In genomic region chr22:50535113-50535512, GRCh38 we compare ENCODE assay signal across 27 cellular contexts. TPM values are rescaled to one million over a fixed set of nuclear protein-coding genes. Genes with fewer than 3 reads are reported as not detected.
DNase-seq lines count a peak whose midpoint lies in the region; ATAC-seq and TF ChIP-seq lines count a peak whose summit lies in the region.
"Had no signal": no experiment of that assay in that cellular context is flagged by ENCODE, and none has a peak within 500 bp of the region (broad histone marks: within the 10 kb centered on the region; RNA-seq: fewer than 3 reads in every experiment).

No MANE protein-coding gene starts in this region.

- TF ChIP-seq CTCF in natural killer cell (IDR thresholded peaks at IDR 0.05) (no peak), left lung (IDR thresholded peaks at IDR 0.05) (no peak), esophagus squamous epithelium (IDR thresholded peaks at IDR 0.05) (no peak), GM10248 (IDR thresholded peaks at IDR 0.05; ENCODE audit: control extremely low read depth, extremely low read depth, low read depth, missing control alignments) (no peak)

- H3K27me3 ChIP-seq in left lung (no peaks in the 10 kb centered on the region), esophagus squamous epithelium (peaks cover 0 to 45% (median 0%) of the 10 kb centered on the region in 4 donors)
- H3K27me3 ChIP-seq: right lobe of liver, vagina had no signal

- H3K9me3 Mint-ChIP-seq in natural killer cell treated with Interleukin-12 subunit alpha and Interleukin-12 subunit beta and Interleukin-15 and Interleukin-18, amount 100 ng/mL, for 72 hours, result peaks cover 3% of the 10 kb centered on the region
- no peaks in the 10 kb centered on the region for H3K9me3 Mint-ChIP-seq in natural killer cell
- H3K9me3 Mint-ChIP-seq: activated T-cell treated with anti-CD3 and anti-CD28 coated beads, Interleukin-2, amount 50 U/mL, for 4 hours; naive thymus-derived CD8-positive, alpha-beta T cell had no signal

- no peaks in the 10 kb centered on the region for H3K27me3 Mint-ChIP-seq in natural killer cell treated with Interleukin-12 subunit alpha and Interleukin-12 subunit beta and Interleukin-15 and Interleukin-18, amount 100 ng/mL, for 72 hours
- peaks cover 0 to 13% of the 10 kb centered on the region in 2 donors for H3K27me3 Mint-ChIP-seq in natural killer cell (ENCODE audit: low read depth in 2 of 2)
- H3K27me3 Mint-ChIP-seq: CD4-positive, alpha-beta memory T cell had no signal

- H3K36me3 ChIP-seq in left lung, result no peaks in the 10 kb centered on the region
- H3K36me3 ChIP-seq in esophagus squamous epithelium, result no peaks in the 10 kb centered on the region
- H3K36me3 ChIP-seq: heart left ventricle, pancreas, right lobe of liver, vagina had no signal

- H3K27ac Mint-ChIP-seq in natural killer cell treated with Interleukin-12 subunit alpha and Interleukin-12 subunit beta and Interleukin-15 and Interleukin-18, amount 100 ng/mL, for 72 hours, result peak overlapping the region; percentile 92 to 95
- H3K27ac Mint-ChIP-seq in natural killer cell, result no peak overlapping the region

- H3K4me1 Mint-ChIP-seq in natural killer cell treated with Interleukin-12 subunit alpha and Interleukin-12 subunit beta and Interleukin-15 and Interleukin-18, amount 100 ng/mL, for 72 hours (ENCODE audit: low read depth in 2 of 2), result peaks cover 40 to 45% of the 10 kb centered on the region in 2 donors
- H3K4me1 Mint-ChIP-seq in natural killer cell, result peaks cover 22 to 34% of the 10 kb centered on the region in 2 donors

- POLR2A ChIA-PET in GM10248 (lab: Yijun Ruan, JAX), result interaction anchor here (0.6 to 1.2 kb wide), 4 partner anchors 12 to 86 kb away, joined by 3 to 8 read pairs (median 4); no protein-coding TSS in a partner anchor

- CTCF ChIA-PET in GM10248 (lab: Yijun Ruan, JAX), result interaction anchor here (1.2 to 3.5 kb wide), 4 partner anchors 10 to 86 kb away, joined by 3 to 33 read pairs (median 6); partner anchors contain the start of genes SCO2 and SYCE3

- H3K4me1 ChIP-seq in left lung (peaks cover 16 to 81% of the 10 kb centered on the region in 2 donors), esophagus squamous epithelium (peaks cover 22 to 85% (median 34%) of the 10 kb centered on the region in 3 donors)

- no peak overlapping the region for H3K4me3 Mint-ChIP-seq in natural killer cell treated with Interleukin-12 subunit alpha and Interleukin-12 subunit beta and Interleukin-15 and Interleukin-18, amount 100 ng/mL, for 72 hours
- no peak overlapping the region for H3K4me3 Mint-ChIP-seq in natural killer cell
- H3K4me3 Mint-ChIP-seq: activated T-cell treated with anti-CD3 and anti-CD28 coated beads, Interleukin-2, amount 50 U/mL, for 4 hours had no signal

- WGBS in esophagus squamous epithelium, 2 donors, result 85 to 89% methylated on average over 6 to 8 of the region's 8 CpGs

- H3K4me3 ChIP-seq in left lung (no peak overlapping the region), esophagus squamous epithelium (no peak overlapping the region)
- H3K4me3 ChIP-seq: heart left ventricle, pancreas, right lobe of liver, SK-N-MC, vagina had no signal

- no peak for TF ChIP-seq POLR2A in esophagus squamous epithelium (IDR thresholded peaks at IDR 0.05)

- H3K36me3 Mint-ChIP-seq in natural killer cell treated with Interleukin-12 subunit alpha and Interleukin-12 subunit beta and Interleukin-15 and Interleukin-18, amount 100 ng/mL, for 72 hours, result peaks cover 10% of the 10 kb centered on the region
- H3K36me3 Mint-ChIP-seq in natural killer cell, result no peaks in the 10 kb centered on the region
- H3K36me3 Mint-ChIP-seq: CD4-positive, alpha-beta memory T cell; naive thymus-derived CD8-positive, alpha-beta T cell had no signal

- no peak for DNase-seq in natural killer cell treated with Interleukin-12 subunit alpha and Interleukin-12 subunit beta and Interleukin-15 and Interleukin-18, amount 100 ng/mL, for 72 hours (ENCODE audit: low spot score)
- DNase-seq in natural killer cell (no peak), NAMALWA (ENCODE audit: low spot score) (peak; percentile 65), left lung (no peak), NCI-H524 (lab: John Stamatoyannopoulos, UW) (no peak), esophagus squamous epithelium (lab: John Stamatoyannopoulos, UW) (no peak), GM10248 (ENCODE audit: extremely low spot score) (no peak)
- DNase-seq: activated CD4-positive, CD25-positive, alpha-beta regulatory T cell; activated naive CD4-positive, alpha-beta T cell treated with Interleukin-2 at 50 U/mL for 16 hours; activated T-cell treated with anti-CD3 and anti-CD28 coated beads, Interleukin-2, amount 50 U/mL, for 4 hours; central memory CD4-positive, alpha-beta T cell; heart left ventricle; left cardiac atrium; naive thymus-derived CD8-positive, alpha-beta T cell; NCI-H1105; NCI-H2081; NCI-H446 treated with DMSO at 0.1 percent for 48 hours; stimulated activated CD8-positive, alpha-beta memory T cell treated with anti-CD3 and anti-CD28 coated beads, Interleukin-4, amount 100 ng/mL, for 48 hours; T-helper 9 cell had no signal

- H3K9me3 ChIP-seq in left lung (no peaks in the 10 kb centered on the region), esophagus squamous epithelium (no peaks in the 10 kb centered on the region)
- H3K9me3 ChIP-seq: heart left ventricle, pancreas, right lobe of liver, vagina had no signal

- intact Hi-C loops in natural killer cell (cut with micrococcal nuclease), result no loop called here
- intact Hi-C loops in left lung (cut with DNase I), result no loop called here
- intact Hi-C loops in esophagus squamous epithelium (cut with DNase I), result no loop called here

- H3K27ac ChIP-seq in left lung (peak overlapping the region; percentile 99), esophagus squamous epithelium (no peak overlapping the region)
- H3K27ac ChIP-seq: SK-N-MC, vagina had no signal

- no peak for ATAC-seq in natural killer cell treated with Interleukin-12 subunit alpha and Interleukin-12 subunit beta and Interleukin-15 and Interleukin-18, amount 100 ng/mL, for 72 hours
- ATAC-seq in natural killer cell, result no peak
- ATAC-seq in left lung, result no peak
- ATAC-seq: activated T-cell treated with anti-CD3 and anti-CD28 coated beads, Interleukin-2, amount 50 U/mL, for 4 hours; heart left ventricle; left cardiac atrium; naive thymus-derived CD8-positive, alpha-beta T cell; pancreas; right lobe of liver had no signal

RNA-seq across cellular contexts. Expression of gene TYMP, which starts 5.3 kb away (rescaled TPM):
- 100 to 1,000 TPM; 164 to 234 TPM for total RNA-seq in natural killer cell treated with Interleukin-12 subunit alpha and Interleukin-12 subunit beta and Interleukin-15 and Interleukin-18, amount 100 ng/mL, for 72 hours
- total RNA-seq in natural killer cell (10 to 100 TPM; 17.7 to 44.6 (median 32.4) TPM), left lung (100 to 1,000 TPM; 130 to 256 TPM), esophagus squamous epithelium (100 to 1,000 TPM in 2 of 4 donors, 10 to 100 TPM in 2; 86.0 to 281 (median 137) TPM)

RNA-seq across cellular contexts. Expression of gene SCO2, which starts 9.7 kb away (rescaled TPM):
- 10 to 100 TPM; 13.1 to 18.5 TPM for total RNA-seq in natural killer cell treated with Interleukin-12 subunit alpha and Interleukin-12 subunit beta and Interleukin-15 and Interleukin-18, amount 100 ng/mL, for 72 hours
- total RNA-seq in natural killer cell (10 to 100 TPM in 1 of 3 donors, 1 to 10 TPM in 2; 2.8 to 13.5 (median 8.4) TPM), left lung (1 to 10 TPM; 2.3 to 3.1 TPM), esophagus squamous epithelium (10 to 100 TPM in 1 of 4 donors, 1 to 10 TPM in 3; 5.1 to 14.9 (median 6.7) TPM)
- total RNA-seq: CD4-positive, alpha-beta memory T cell; H1 had no signal

RNA-seq across cellular contexts. Expression of gene KLHDC7B, which starts 10.6 kb away (rescaled TPM):
- 10 to 100 TPM in 1 of 2 donors, 1 to 10 TPM in 1; 6.5 to 15.2 TPM for total RNA-seq in natural killer cell treated with Interleukin-12 subunit alpha and Interleukin-12 subunit beta and Interleukin-15 and Interleukin-18, amount 100 ng/mL, for 72 hours
- total RNA-seq in natural killer cell (1 to 10 TPM; 2.4 to 6.9 (median 5.3) TPM), left lung (under 1 TPM; 0.29 to 0.73 TPM), esophagus squamous epithelium (under 1 TPM; 0.26 to 0.53 (median 0.40) TPM)
- total RNA-seq: H1, LHCN-M2 had no signal

RNA-seq across cellular contexts. Expression of gene NCAPH2, which starts 27.1 kb away (rescaled TPM):
- 100 to 1,000 TPM; 105 to 156 TPM for total RNA-seq in natural killer cell treated with Interleukin-12 subunit alpha and Interleukin-12 subunit beta and Interleukin-15 and Interleukin-18, amount 100 ng/mL, for 72 hours
- 100 to 1,000 TPM in 2 of 3 donors, 10 to 100 TPM in 1; 94.5 to 106 (median 104) TPM for total RNA-seq in natural killer cell
- total RNA-seq in left lung, result 10 to 100 TPM; 45.5 to 50.1 TPM
- 10 to 100 TPM; 30.2 to 42.6 (median 38.5) TPM for total RNA-seq in esophagus squamous epithelium

RNA-seq across cellular contexts. Expression of gene SYCE3, which starts 27.6 kb away (rescaled TPM):
- not detected for total RNA-seq in natural killer cell treated with Interleukin-12 subunit alpha and Interleukin-12 subunit beta and Interleukin-15 and Interleukin-18, amount 100 ng/mL, for 72 hours
- total RNA-seq in natural killer cell (not detected), left lung (not detected), esophagus squamous epithelium (1 to 10 TPM in 1 of 4 donors, not detected in 3; 1.8 TPM)
- total RNA-seq: activated T-cell treated with anti-CD3 and anti-CD28 coated beads, Interleukin-2, amount 50 U/mL, for 4 hours; astrocyte; CD4-positive, alpha-beta memory T cell; H1; heart left ventricle; left cardiac atrium; LHCN-M2; naive thymus-derived CD8-positive, alpha-beta T cell; vagina had no signal

Comparison
In these comparisons a context has a peak if more than half of its experiments do, and no peak if none do; other contexts are left out.
1. H3K27ac Mint-ChIP-seq: peak in natural killer cell treated with Interleukin-12 subunit alpha and Interleukin-12 subunit beta and Interleukin-15 and Interleukin-18, amount 100 ng/mL, for 72 hours (2 of 2); none in natural killer cell (0 of 2).
2. H3K27ac ChIP-seq: peak in left lung (2 of 2); none in esophagus squamous epithelium (0 of 4).